Comparison of ENCODE assay signal across 30 cellular contexts in genomic region chr5:67886761-67887160, GRCh38.
"Had no signal": no experiment of that assay in that cellular context is flagged by ENCODE, and none has a peak within 500 bp of the region (broad histone marks: within the 10 kb centered on the region; RNA-seq: fewer than 3 reads in every experiment).

No MANE protein-coding gene starts in this region.

- H3K4me3 ChIP-seq: ascending aorta, breast epithelium, K562, Peyer's patch, SJSA1 had no signal

- DNase-seq: activated CD4-positive, alpha-beta T cell treated with anti-CD3 and anti-CD28 coated beads, Interleukin-2, amount 10 ng/mL, durations not matched to agents 24 days and 14 days; activated CD4-positive, alpha-beta T cell treated with anti-CD3 and anti-CD28 coated beads, Interleukin-2, amount 50 U/mL, for 4 hours; activated CD8-positive, alpha-beta T cell treated with anti-CD3 and anti-CD28 coated beads for 36 hours; activated effector memory CD4-positive, alpha-beta T cell treated with anti-CD3 and anti-CD28 coated beads, Interleukin-2, amount 50 U/mL, for 16 hours; activated naive CD4-positive, alpha-beta T cell; activated naive CD4-positive, alpha-beta T cell treated with anti-CD3 and anti-CD28 coated beads, Interleukin-2, amount 50 U/mL, for 16 hours; activated naive CD8-positive, alpha-beta T cell treated with anti-CD3 and anti-CD28 coated beads, Interleukin-2, amount 10 ng/mL, durations not matched to agents 7 days and 5 days; activated T-cell treated with anti-CD3 and anti-CD28 coated beads, Interleukin-2, amount 50 U/mL, for 1 hour; activated T-cell treated with anti-CD3 and anti-CD28 coated beads, Interleukin-2, amount 50 U/mL, for 72 hours; amygdala; cerebellar nuclear complex; NCI-H1092 treated with DMSO at 0.1 percent for 48 hours; NCI-H146; NCI-H187; NCI-H2029 treated with DMSO at 0.1 percent for 48 hours; NCI-H2227 treated with DMSO at 0.1 percent for 48 hours; NCI-H524 treated with DMSO at 0.1 percent for 48 hours; NK-92 treated with Interleukin-12 subunit alpha and Interleukin-12 subunit beta, amount 100 ng/mL, for 24 hours; PC-3; Peyer's patch; RPMI8226; SHP77 treated with DMSO at 0.1 percent for 48 hours; SK-N-SH had no signal

- H3K4me1 Mint-ChIP-seq: activated CD4-positive, alpha-beta T cell treated with anti-CD3 and anti-CD28 coated beads, Interleukin-2, amount 10 ng/mL, durations not matched to agents 24 days and 14 days; activated naive CD8-positive, alpha-beta T cell treated with anti-CD3 and anti-CD28 coated beads, Interleukin-2, amount 10 ng/mL, durations not matched to agents 7 days and 5 days; activated T-helper 17 cell treated with anti-CD3 and anti-CD28 coated beads, Interleukin-2, amount 50 U/mL, for 72 hours had no signal

- H3K27me3 Mint-ChIP-seq: activated CD4-positive, alpha-beta T cell treated with anti-CD3 and anti-CD28 coated beads, Interleukin-2, amount 10 ng/mL, durations not matched to agents 24 days and 14 days; activated CD8-positive, alpha-beta T cell treated with anti-CD3 and anti-CD28 coated beads for 36 hours had no signal

- H3K36me3 Mint-ChIP-seq: activated naive CD8-positive, alpha-beta T cell treated with anti-CD3 and anti-CD28 coated beads, Interleukin-2, amount 10 ng/mL, durations not matched to agents 7 days and 5 days had no signal

- H3K27ac ChIP-seq: ascending aorta, Peyer's patch, SJSA1 had no signal

- H3K27ac Mint-ChIP-seq: activated CD4-positive, alpha-beta T cell treated with anti-CD3 and anti-CD28 coated beads, Interleukin-2, amount 10 ng/mL, durations not matched to agents 24 days and 14 days; activated CD8-positive, alpha-beta T cell treated with anti-CD3 and anti-CD28 coated beads for 36 hours; activated naive CD8-positive, alpha-beta T cell treated with anti-CD3 and anti-CD28 coated beads, Interleukin-2, amount 10 ng/mL, durations not matched to agents 7 days and 5 days; activated T-cell treated with anti-CD3 and anti-CD28 coated beads, Interleukin-2, amount 50 U/mL, for 72 hours; activated T-helper 17 cell treated with anti-CD3 and anti-CD28 coated beads, Interleukin-2, amount 50 U/mL, for 72 hours; T-helper 1 cell treated with Interleukin-12 subunit alpha and Interleukin-12 subunit beta and Interleukin-4 antibody, amounts not matched to agents 30 μg/mL and 1 μg/mL, for 36 hours; T-helper 2 cell treated with Interferon-gamma antibody and Interleukin-4, amounts not matched to agents 5 μg/mL and 100 μg/mL, for 36 hours had no signal

- H3K4me2 ChIP-seq: SK-N-SH had no signal

- H3K9ac ChIP-seq: SK-N-SH had no signal

- H3K36me3 ChIP-seq: ascending aorta, breast epithelium, Peyer's patch, SJSA1 had no signal

- H3K4me3 Mint-ChIP-seq: activated CD4-positive, alpha-beta T cell treated with anti-CD3 and anti-CD28 coated beads, Interleukin-2, amount 10 ng/mL, durations not matched to agents 24 days and 14 days; activated CD8-positive, alpha-beta T cell treated with anti-CD3 and anti-CD28 coated beads for 36 hours; activated naive CD8-positive, alpha-beta T cell treated with anti-CD3 and anti-CD28 coated beads, Interleukin-2, amount 10 ng/mL, durations not matched to agents 7 days and 5 days; activated T-cell treated with anti-CD3 and anti-CD28 coated beads, Interleukin-2, amount 50 U/mL, for 72 hours; activated T-helper 17 cell treated with anti-CD3 and anti-CD28 coated beads, Interleukin-2, amount 50 U/mL, for 72 hours; T-helper 1 cell treated with Interleukin-12 subunit alpha and Interleukin-12 subunit beta and Interleukin-4 antibody, amounts not matched to agents 30 μg/mL and 1 μg/mL, for 36 hours; T-helper 2 cell treated with Interferon-gamma antibody and Interleukin-4, amounts not matched to agents 5 μg/mL and 100 μg/mL, for 36 hours had no signal

- H3K4me1 ChIP-seq: ascending aorta, breast epithelium, Peyer's patch, SJSA1 had no signal

- H3K9me3 ChIP-seq: ascending aorta, breast epithelium, Peyer's patch, SJSA1, SK-N-SH had no signal

- H3K9me3 Mint-ChIP-seq: activated CD8-positive, alpha-beta T cell treated with anti-CD3 and anti-CD28 coated beads for 36 hours; activated naive CD8-positive, alpha-beta T cell treated with anti-CD3 and anti-CD28 coated beads, Interleukin-2, amount 10 ng/mL, durations not matched to agents 7 days and 5 days; T-helper 2 cell treated with Interferon-gamma antibody and Interleukin-4, amounts not matched to agents 5 μg/mL and 100 μg/mL, for 36 hours had no signal

- H3K27me3 ChIP-seq: ascending aorta, breast epithelium, Peyer's patch, SJSA1 had no signal
